In the genomic region with DNA sequence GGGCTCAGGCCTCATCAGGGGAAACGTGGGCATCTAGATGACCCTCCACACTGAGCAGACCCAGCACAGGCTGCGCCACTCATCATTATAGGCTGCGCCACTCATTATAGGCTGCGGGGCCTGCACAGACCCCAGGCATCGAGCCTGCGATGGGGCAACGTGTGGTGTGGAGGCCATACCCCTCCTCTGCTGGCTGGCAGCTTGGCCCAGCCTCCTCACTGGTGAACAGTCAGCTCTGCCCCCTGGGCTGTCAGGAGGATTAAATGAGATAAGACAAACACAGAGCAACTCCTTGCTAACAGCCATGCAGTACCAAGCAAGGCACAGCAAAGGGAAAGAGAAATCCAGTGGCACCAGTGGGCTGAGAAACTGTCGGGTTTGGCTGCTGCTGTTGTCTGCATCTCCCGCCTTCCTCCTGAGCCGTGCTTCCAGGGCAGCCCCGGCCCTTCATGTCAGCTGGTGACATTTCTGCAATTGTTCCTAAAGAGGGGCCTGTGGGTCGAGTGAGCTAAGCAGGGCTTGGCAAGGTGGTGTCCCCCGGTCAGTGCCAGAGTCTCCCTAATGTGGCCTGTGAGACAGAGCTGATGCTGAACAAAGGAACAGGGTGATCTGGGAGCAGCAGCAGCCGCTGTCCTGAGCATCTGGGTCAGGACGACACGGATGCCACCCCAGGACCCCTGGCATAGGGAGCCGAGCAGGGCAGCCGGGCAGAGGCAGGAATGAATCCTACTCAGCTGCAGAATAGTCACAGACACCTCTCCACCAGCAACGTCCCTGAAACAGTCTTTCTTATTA, we compare ENCODE assay signal across 1 cellular context.
TF ChIP-seq lines count a peak whose summit lies in the region.

No MANE protein-coding gene starts in this region.

TF ChIP-seq in SK-N-SH, 30 proteins besides CTCF, POLR2A, EP300 and RAD21 (continued from another document):
- TF ChIP-seq, protein P1, sequence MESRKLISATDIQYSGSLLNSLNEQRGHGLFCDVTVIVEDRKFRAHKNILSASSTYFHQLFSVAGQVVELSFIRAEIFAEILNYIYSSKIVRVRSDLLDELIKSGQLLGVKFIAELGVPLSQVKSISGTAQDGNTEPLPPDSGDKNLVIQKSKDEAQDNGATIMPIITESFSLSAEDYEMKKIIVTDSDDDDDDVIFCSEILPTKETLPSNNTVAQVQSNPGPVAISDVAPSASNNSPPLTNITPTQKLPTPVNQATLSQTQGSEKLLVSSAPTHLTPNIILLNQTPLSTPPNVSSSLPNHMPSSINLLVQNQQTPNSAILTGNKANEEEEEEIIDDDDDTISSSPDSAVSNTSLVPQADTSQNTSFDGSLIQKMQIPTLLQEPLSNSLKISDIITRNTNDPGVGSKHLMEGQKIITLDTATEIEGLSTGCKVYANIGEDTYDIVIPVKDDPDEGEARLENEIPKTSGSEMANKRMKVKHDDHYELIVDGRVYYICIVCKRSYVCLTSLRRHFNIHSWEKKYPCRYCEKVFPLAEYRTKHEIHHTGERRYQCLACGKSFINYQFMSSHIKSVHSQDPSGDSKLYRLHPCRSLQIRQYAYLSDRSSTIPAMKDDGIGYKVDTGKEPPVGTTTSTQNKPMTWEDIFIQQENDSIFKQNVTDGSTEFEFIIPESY (IDR thresholded peaks at IDR 0.05; ENCODE audit: borderline replicate concordance, low read depth), result no peak
- no peak for TF ChIP-seq GABPA (IDR thresholded peaks at IDR 0.05; ENCODE audit: low read depth)
- no peak for TF ChIP-seq TEAD4 (IDR thresholded peaks at IDR 0.05; ENCODE audit: borderline replicate concordance, insufficient read depth)
- TF ChIP-seq ELF1 (IDR thresholded peaks at IDR 0.05), result no peak
- no peak for TF ChIP-seq JUND (IDR thresholded peaks at IDR 0.05)
- TF ChIP-seq, protein P2, sequence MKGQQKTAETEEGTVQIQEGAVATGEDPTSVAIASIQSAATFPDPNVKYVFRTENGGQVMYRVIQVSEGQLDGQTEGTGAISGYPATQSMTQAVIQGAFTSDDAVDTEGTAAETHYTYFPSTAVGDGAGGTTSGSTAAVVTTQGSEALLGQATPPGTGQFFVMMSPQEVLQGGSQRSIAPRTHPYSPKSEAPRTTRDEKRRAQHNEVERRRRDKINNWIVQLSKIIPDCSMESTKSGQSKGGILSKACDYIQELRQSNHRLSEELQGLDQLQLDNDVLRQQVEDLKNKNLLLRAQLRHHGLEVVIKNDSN (IDR thresholded peaks at IDR 0.05; ENCODE audit: borderline replicate concordance, low read depth), result no peak
